ENCODE assay signal across 10 cellular contexts in genomic region chr4:37767546-37767945, GRCh38. TPM values are rescaled to one million over a fixed set of nuclear protein-coding genes. Genes with fewer than 3 reads are reported as not detected.
DNase-seq lines count a peak whose midpoint lies in the region; ATAC-seq and TF ChIP-seq lines count a peak whose summit lies in the region.
"Had no signal": no experiment of that assay in that cellular context is flagged by ENCODE, and none has a peak within 500 bp of the region (broad histone marks: within the 10 kb centered on the region; RNA-seq: fewer than 3 reads in every experiment).

No MANE protein-coding gene starts in this region.

- H3K9me2 ChIP-seq in hepatocyte (replicated peaks; ENCODE audit: insufficient read depth): no peaks in the 10 kb centered on the region

- POLR2A ChIA-PET in activated CD8-positive, alpha-beta T cell treated with anti-CD3 and anti-CD28 coated beads for 36 hours (lab: Charles Lee): interaction anchor here (1.0 kb wide), 1 partner anchor 16 kb away, joined by 3 read pairs; no protein-coding TSS in a partner anchor
- POLR2A ChIA-PET in activated CD8-positive, alpha-beta T cell treated with anti-CD3 and anti-CD28 coated beads, Interleukin-2, amount 10 ng/mL, durations not matched to agents 7 days and 5 days (lab: Charles Lee): interaction anchor here (1.5 kb wide), 1 partner anchor 9 kb away, joined by 4 read pairs; no protein-coding TSS in a partner anchor

- no peaks in the 10 kb centered on the region for H4K20me1 ChIP-seq in hepatocyte (ENCODE audit: insufficient read depth, poor library complexity, severe bottlenecking)

- no peak overlapping the region for H2AFZ ChIP-seq in hepatocyte

- H3K36me3 Mint-ChIP-seq in activated CD8-positive, alpha-beta T cell treated with anti-CD3 and anti-CD28 coated beads for 36 hours (ENCODE audit: low read depth): no peaks in the 10 kb centered on the region
- no peaks in the 10 kb centered on the region for H3K36me3 Mint-ChIP-seq in activated CD8-positive, alpha-beta T cell treated with anti-CD3 and anti-CD28 coated beads, Interleukin-2, amount 10 ng/mL, durations not matched to agents 7 days and 5 days (ENCODE audit: low read depth)

- CTCF ChIA-PET in activated CD8-positive, alpha-beta T cell treated with anti-CD3 and anti-CD28 coated beads for 36 hours (lab: Charles Lee): interaction anchor here (1.1 kb wide), 1 partner anchor 10 kb away, joined by 3 read pairs; no protein-coding TSS in a partner anchor
- CTCF ChIA-PET in activated CD8-positive, alpha-beta T cell treated with anti-CD3 and anti-CD28 coated beads, Interleukin-2, amount 10 ng/mL, durations not matched to agents 7 days and 5 days (lab: Charles Lee): interaction anchor here (0.6 kb wide), 1 partner anchor 16 kb away, joined by 3 read pairs; no protein-coding TSS in a partner anchor

- peak; percentile 18 for DNase-seq in activated CD8-positive, alpha-beta T cell treated with anti-CD3 and anti-CD28 coated beads for 36 hours
- no peak for DNase-seq in activated CD8-positive, alpha-beta T cell treated with anti-CD3 and anti-CD28 coated beads, Interleukin-2, amount 10 ng/mL, durations not matched to agents 7 days and 5 days
- DNase-seq in SK-MEL-5 (ENCODE audit: low read depth, low spot score) (peak; percentile 54), hepatocyte (ENCODE audit: low spot score) (peak; percentile 39), aorta (peak; percentile 84 to 91), MV-4-11 (lab: John Stamatoyannopoulos, UW) (no peak), NAMALWA (ENCODE audit: low spot score) (no peak)
- DNase-seq in NK-92 treated with Interleukin-12 subunit alpha and Interleukin-12 subunit beta, amount 100 ng/mL, for 24 hours (lab: John Stamatoyannopoulos, UW): no peak
- DNase-seq: central memory CD4-positive, alpha-beta T cell had no signal

- ATAC-seq in activated CD8-positive, alpha-beta T cell treated with anti-CD3 and anti-CD28 coated beads for 36 hours: no peak
- no peak for ATAC-seq in activated CD8-positive, alpha-beta T cell treated with anti-CD3 and anti-CD28 coated beads, Interleukin-2, amount 10 ng/mL, durations not matched to agents 7 days and 5 days
- ATAC-seq in aorta (ENCODE audit: low FRiP score): no peak
- ATAC-seq: SK-N-SH treated with all-trans-retinoic acid at 6 μM for 48 hours had no signal

- H3K4me2 ChIP-seq in hepatocyte: no peak overlapping the region

- no peaks in the 10 kb centered on the region for H3K9me3 Mint-ChIP-seq in activated CD8-positive, alpha-beta T cell treated with anti-CD3 and anti-CD28 coated beads for 36 hours
- H3K9me3 Mint-ChIP-seq in activated CD8-positive, alpha-beta T cell treated with anti-CD3 and anti-CD28 coated beads, Interleukin-2, amount 10 ng/mL, durations not matched to agents 7 days and 5 days (ENCODE audit: insufficient read depth): no peaks in the 10 kb centered on the region

- TF ChIP-seq CTCF in activated CD8-positive, alpha-beta T cell treated with anti-CD3 and anti-CD28 coated beads for 36 hours (IDR thresholded peaks at IDR 0.05): no peak
- no peak for TF ChIP-seq CTCF in hepatocyte (IDR thresholded peaks at IDR 0.05; ENCODE audit: poor library complexity)

- in situ Hi-C loops in SK-MEL-5 (cut with HindIII; ENCODE audit: low pct_unique_long_range_greater_than_20kb, low sequenced_read_pairs): no loop called here

- H3K4me3 ChIP-seq in hepatocyte: no peak overlapping the region
- no peak overlapping the region for H3K4me3 ChIP-seq in aorta (ENCODE audit: low read length in 2 of 2)

- WGBS in hepatocyte (ENCODE audit: low lambda C conversion rate, missing lambda C conversion rate): 62% methylated on average over 5 of the region's 5 CpGs
- 16 to 19% methylated on average over 5 of the region's 5 CpGs for WGBS in aorta, 2 donors

- H3K9me3 ChIP-seq in hepatocyte (ENCODE audit: low read depth) (no peaks in the 10 kb centered on the region), aorta (ENCODE audit: control insufficient read depth, low read length) (no peaks in the 10 kb centered on the region)

- no peaks in the 10 kb centered on the region for H3K36me3 ChIP-seq in hepatocyte (replicated peaks; ENCODE audit: insufficient read depth, low read depth)
- H3K36me3 ChIP-seq in aorta (ENCODE audit: control insufficient read depth in 1 of 2, insufficient read depth in 2 of 2, low read length in 1 of 2): no peaks in the 10 kb centered on the region

- H3K27ac ChIP-seq in hepatocyte (no peak overlapping the region), aorta (ENCODE audit: low read depth in 1 of 2, low read length in 2 of 2) (no peak overlapping the region)

- H3K27me3 ChIP-seq in hepatocyte (no peaks in the 10 kb centered on the region), aorta (ENCODE audit: control insufficient read depth in 1 of 2, insufficient read depth in 2 of 2, low read length in 1 of 2) (no peaks in the 10 kb centered on the region)

- no peak overlapping the region for H3K27ac Mint-ChIP-seq in activated CD8-positive, alpha-beta T cell treated with anti-CD3 and anti-CD28 coated beads for 36 hours
- no peak overlapping the region for H3K27ac Mint-ChIP-seq in activated CD8-positive, alpha-beta T cell treated with anti-CD3 and anti-CD28 coated beads, Interleukin-2, amount 10 ng/mL, durations not matched to agents 7 days and 5 days

- intact Hi-C loops in activated CD8-positive, alpha-beta T cell treated with anti-CD3 and anti-CD28 coated beads for 36 hours (cut with micrococcal nuclease): no loop called here
- intact Hi-C loops in aorta (cut with DNase I): no loop called here

- H3K79me2 ChIP-seq in hepatocyte: no peaks in the 10 kb centered on the region

- no peaks in the 10 kb centered on the region for H3K27me3 Mint-ChIP-seq in activated CD8-positive, alpha-beta T cell treated with anti-CD3 and anti-CD28 coated beads for 36 hours
- H3K27me3 Mint-ChIP-seq in activated CD8-positive, alpha-beta T cell treated with anti-CD3 and anti-CD28 coated beads, Interleukin-2, amount 10 ng/mL, durations not matched to agents 7 days and 5 days (ENCODE audit: low read depth): no peaks in the 10 kb centered on the region

- no peak overlapping the region for H3K4me3 Mint-ChIP-seq in activated CD8-positive, alpha-beta T cell treated with anti-CD3 and anti-CD28 coated beads for 36 hours
- no peak overlapping the region for H3K4me3 Mint-ChIP-seq in activated CD8-positive, alpha-beta T cell treated with anti-CD3 and anti-CD28 coated beads, Interleukin-2, amount 10 ng/mL, durations not matched to agents 7 days and 5 days

- H3K4me1 ChIP-seq in hepatocyte (ENCODE audit: insufficient read depth): no peaks in the 10 kb centered on the region
- no peaks in the 10 kb centered on the region for H3K4me1 ChIP-seq in aorta (ENCODE audit: control insufficient read depth in 1 of 2, insufficient read depth in 2 of 2, low read length in 2 of 2)

- H3K4me1 Mint-ChIP-seq in activated CD8-positive, alpha-beta T cell treated with anti-CD3 and anti-CD28 coated beads for 36 hours (ENCODE audit: low read depth): peaks cover 13% of the 10 kb centered on the region
- H3K4me1 Mint-ChIP-seq in activated CD8-positive, alpha-beta T cell treated with anti-CD3 and anti-CD28 coated beads, Interleukin-2, amount 10 ng/mL, durations not matched to agents 7 days and 5 days (ENCODE audit: low read depth): peaks cover 6% of the 10 kb centered on the region

RNA-seq across cellular contexts. Expression of gene PGM2, which starts 58.9 kb away (rescaled TPM):
- total RNA-seq in activated CD8-positive, alpha-beta T cell treated with anti-CD3 and anti-CD28 coated beads for 36 hours: 10 to 100 TPM; 63.0 to 67.6 TPM
- total RNA-seq in activated CD8-positive, alpha-beta T cell treated with anti-CD3 and anti-CD28 coated beads, Interleukin-2, amount 10 ng/mL, durations not matched to agents 7 days and 5 days: 10 to 100 TPM; 49.2 to 54.5 TPM
- total RNA-seq in SK-MEL-5 (2014; rRNA removed; shearing (Covaris generic)): 30.0 and 32.4 TPM in 2 replicates
- polyA plus RNA-seq in SK-MEL-5 (2015; cell fraction: cytosol; rRNA removed): 19.4 and 19.9 TPM in 2 replicates
- polyA plus RNA-seq in SK-MEL-5 (2015; cell fraction: nucleus; rRNA removed): 23.3 and 33.0 TPM in 2 replicates
- total RNA-seq in hepatocyte (25.0 and 28.2 TPM in 2 replicates), aorta (10 to 100 TPM; 23.7 to 24.6 TPM)
- polyA plus RNA-seq in hepatocyte (11.2 and 14.8 TPM in 2 replicates), aorta (10 to 100 TPM in 1 of 2 donors, 1 to 10 TPM in 1; 8.5 to 19.6 TPM)

Comparison
In these comparisons a context has a peak if more than half of its experiments do, and no peak if none do; other contexts are left out.
1. DNase-seq: peak in activated CD8-positive, alpha-beta T cell treated with anti-CD3 and anti-CD28 coated beads for 36 hours (single experiment), SK-MEL-5 (single experiment), hepatocyte (single experiment) and aorta (2 of 2); none in activated CD8-positive, alpha-beta T cell treated with anti-CD3 and anti-CD28 coated beads, Interleukin-2, amount 10 ng/mL, durations not matched to agents 7 days and 5 days (single experiment), NK-92 treated with Interleukin-12 subunit alpha and Interleukin-12 subunit beta, amount 100 ng/mL, for 24 hours (single experiment), MV-4-11 (single experiment) and NAMALWA (single experiment).